10 cellular contexts compared by ENCODE assay signal in the genomic region with DNA sequence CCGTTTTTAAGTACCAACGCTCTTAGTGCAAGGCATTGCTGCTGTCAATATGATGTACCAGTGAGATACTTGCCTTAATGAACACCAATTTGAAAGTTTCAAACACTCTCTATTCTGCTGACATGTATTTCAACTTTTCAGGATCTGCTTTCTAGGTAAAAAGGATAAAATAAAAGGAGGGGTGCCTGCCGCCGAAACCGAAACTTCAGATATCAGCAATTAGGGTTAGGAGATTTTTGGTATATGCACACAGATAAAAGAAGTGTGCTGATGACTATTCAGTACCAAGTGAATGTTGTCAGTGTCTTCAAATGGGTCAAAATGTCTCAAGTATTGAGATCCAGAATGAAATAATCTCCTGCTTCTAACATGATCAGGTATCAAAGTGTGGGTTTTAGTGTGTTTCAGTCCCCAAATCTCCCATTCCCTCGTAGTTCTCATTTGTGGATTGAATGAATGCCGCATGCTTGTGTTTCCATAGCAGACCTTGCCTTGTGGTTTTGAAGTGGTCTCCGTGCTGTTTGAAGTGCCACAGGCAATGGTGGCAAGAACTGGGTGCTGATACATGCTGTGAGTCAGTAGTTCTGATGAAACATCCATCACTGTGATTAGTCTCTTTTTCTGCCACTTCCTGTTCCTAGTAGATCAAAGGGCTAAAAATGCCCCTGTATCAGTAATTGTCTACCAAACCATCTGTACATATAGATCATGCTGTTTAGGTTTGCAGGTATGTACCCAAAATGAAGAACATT. TPM values are rescaled to one million over a fixed set of nuclear protein-coding genes. Genes with fewer than 3 reads are reported as not detected.
DNase-seq lines count a peak whose midpoint lies in the region; ATAC-seq and TF ChIP-seq lines count a peak whose summit lies in the region.
"Had no signal": no experiment of that assay in that cellular context is flagged by ENCODE, and none has a peak within 500 bp of the region (broad histone marks: within the 10 kb centered on the region; RNA-seq: fewer than 3 reads in every experiment).

No MANE protein-coding gene starts in this region.

- H3K27ac ChIP-seq in SK-N-SH (ENCODE audit: low read depth in 2 of 2, low read length in 1 of 2) = no peak overlapping the region
- H3K27ac ChIP-seq: A549 had no signal

- no peaks in the 10 kb centered on the region for H4K20me1 ChIP-seq in SK-N-SH (ENCODE audit: insufficient read depth)

- ATAC-seq in SK-N-SH treated with all-trans-retinoic acid at 6 μM for 48 hours = no peak
- ATAC-seq in stimulated activated naive CD8-positive, alpha-beta T cell treated with anti-CD3 and anti-CD28 coated beads, Interleukin-15, Interleukin-2, amounts not matched to agents 100 U/mL and 50 U/mL, for 24 hours = peak; percentile 98
- ATAC-seq in HG03095 (IDR thresholded peaks at IDR 0.05; ENCODE audit: unreplicated experiment) = no peak
- ATAC-seq: A549, left ventricle myocardium superior had no signal

- CTCF ChIA-PET in SK-N-SH (lab: Yijun Ruan, JAX) = interaction anchor here (0.7 kb wide), 1 partner anchor 1104 kb away, joined by 4 read pairs; no protein-coding TSS in a partner anchor

- no peaks in the 10 kb centered on the region for H3K79me2 ChIP-seq in SK-N-SH (ENCODE audit: insufficient read depth)

- POLR2A ChIA-PET in SK-N-SH (lab: Yijun Ruan, JAX) = no interaction called here

- H2AFZ ChIP-seq in SK-N-SH (ENCODE audit: low read depth) = no peak overlapping the region

- no peaks in the 10 kb centered on the region for H3K27me3 ChIP-seq in SK-N-SH (ENCODE audit: insufficient read depth)

- TF ChIP-seq CTCF in SK-N-SH (IDR thresholded peaks at IDR 0.05) = no peak

- no peaks in the 10 kb centered on the region for H3K4me1 ChIP-seq in SK-N-SH (ENCODE audit: control insufficient read depth in 1 of 2, insufficient read depth in 2 of 2, low read depth in 1 of 2, low read length in 1 of 2)
- H3K4me1 ChIP-seq: A549 had no signal

- no peaks in the 10 kb centered on the region for H3F3A ChIP-seq in SK-N-SH (replicated peaks; ENCODE audit: insufficient read depth)

- DNase-seq in SK-N-SH = no peak
- DNase-seq in activated CD4-positive, alpha-beta T cell treated with anti-CD3 and anti-CD28 coated beads for 4 hours = peak; percentile 70 to 72
- DNase-seq in central memory CD4-positive, alpha-beta T cell = peak; percentile 52
- peak; percentile 62 for DNase-seq in stimulated activated naive CD8-positive, alpha-beta T cell treated with anti-CD3 and anti-CD28 coated beads, Interleukin-15, Interleukin-2, amounts not matched to agents 100 U/mL and 50 U/mL, for 24 hours
- no peak for DNase-seq in NCI-H524 treated with DMSO at 0.1 percent for 48 hours (lab: John Stamatoyannopoulos, UW)
- no peak for DNase-seq in amygdala (lab: John Stamatoyannopoulos, UW)
- DNase-seq: left ventricle myocardium superior had no signal

- no peak overlapping the region for H3K4me2 ChIP-seq in SK-N-SH
- H3K4me2 ChIP-seq: A549 had no signal

- H3K4me3 ChIP-seq in SK-N-SH (ENCODE audit: low read depth in 2 of 2, low read length in 1 of 2) = no peak overlapping the region
- H3K4me3 ChIP-seq: A549 had no signal

- H3K9me2 ChIP-seq in SK-N-SH = no peaks in the 10 kb centered on the region

- TF ChIP-seq RAD21 in SK-N-SH (IDR thresholded peaks at IDR 0.05; ENCODE audit: low read length) = no peak

- H3K9ac ChIP-seq in SK-N-SH = no peak overlapping the region

- no peak for TF ChIP-seq EP300 in SK-N-SH (IDR thresholded peaks at IDR 0.05; ENCODE audit: borderline replicate concordance in 1 of 2, low read depth in 1 of 2, low read length in 1 of 2)

- H3K9me3 ChIP-seq in SK-N-SH = no peaks in the 10 kb centered on the region
- H3K9me3 ChIP-seq: A549 had no signal

- 83% methylated on average over 7 of the region's 8 CpGs for WGBS in SK-N-SH (ENCODE audit: low lambda C conversion rate)

- no peaks in the 10 kb centered on the region for H3K36me3 ChIP-seq in SK-N-SH (replicated peaks in 1 of 2; ENCODE audit: control insufficient read depth in 1 of 2, insufficient read depth in 2 of 2, low read length in 1 of 2)

TF ChIP-seq in SK-N-SH, 30 proteins besides CTCF, POLR2A, EP300 and RAD21:
- TF ChIP-seq, protein P1, sequence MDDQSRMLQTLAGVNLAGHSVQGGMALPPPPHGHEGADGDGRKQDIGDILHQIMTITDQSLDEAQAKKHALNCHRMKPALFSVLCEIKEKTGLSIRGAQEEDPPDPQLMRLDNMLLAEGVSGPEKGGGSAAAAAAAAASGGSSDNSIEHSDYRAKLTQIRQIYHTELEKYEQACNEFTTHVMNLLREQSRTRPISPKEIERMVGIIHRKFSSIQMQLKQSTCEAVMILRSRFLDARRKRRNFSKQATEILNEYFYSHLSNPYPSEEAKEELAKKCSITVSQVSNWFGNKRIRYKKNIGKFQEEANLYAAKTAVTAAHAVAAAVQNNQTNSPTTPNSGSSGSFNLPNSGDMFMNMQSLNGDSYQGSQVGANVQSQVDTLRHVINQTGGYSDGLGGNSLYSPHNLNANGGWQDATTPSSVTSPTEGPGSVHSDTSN (IDR thresholded peaks at IDR 0.05) = 0 out of 2 replicates have a peak, but pooled peaks have one; percentile 9
- TF ChIP-seq, protein P2, sequence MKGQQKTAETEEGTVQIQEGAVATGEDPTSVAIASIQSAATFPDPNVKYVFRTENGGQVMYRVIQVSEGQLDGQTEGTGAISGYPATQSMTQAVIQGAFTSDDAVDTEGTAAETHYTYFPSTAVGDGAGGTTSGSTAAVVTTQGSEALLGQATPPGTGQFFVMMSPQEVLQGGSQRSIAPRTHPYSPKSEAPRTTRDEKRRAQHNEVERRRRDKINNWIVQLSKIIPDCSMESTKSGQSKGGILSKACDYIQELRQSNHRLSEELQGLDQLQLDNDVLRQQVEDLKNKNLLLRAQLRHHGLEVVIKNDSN (IDR thresholded peaks at IDR 0.05; ENCODE audit: borderline replicate concordance, low read depth) = no peak

TF ChIP-seq in SK-N-SH treated with all-trans-retinoic acid at 6 μM for 48 hours, 23 proteins besides CTCF, POLR2A, EP300 and RAD21:
- TF ChIP-seq OSR1 (CRISPR knock-in tag; IDR thresholded peaks at IDR 0.05) (no peak), TOX (CRISPR knock-in tag; IDR thresholded peaks at IDR 0.05; ENCODE audit: borderline replicate concordance) (no peak), PPARA (CRISPR knock-in tag; IDR thresholded peaks at IDR 0.05; ENCODE audit: borderline replicate concordance) (no peak), TCF4 (CRISPR knock-in tag; IDR thresholded peaks at IDR 0.05; ENCODE audit: borderline replicate concordance) (no peak)

RNA-seq across cellular contexts. Expression of a gene that starts 22.5 kb away (rescaled TPM):
- 34.2 and 43.2 TPM in 2 replicates for polyA plus RNA-seq in SK-N-SH (2012; rRNA removed)
- 24.9 and 34.3 TPM in 2 replicates for polyA plus RNA-seq in SK-N-SH (2012; cell fraction: cytosol; rRNA removed)
- polyA plus RNA-seq in SK-N-SH (2012; cell fraction: nucleus; rRNA removed) = 20.4 and 24.0 TPM in 2 replicates

RNA-seq across cellular contexts. Expression of a gene that starts 52.5 kb away (rescaled TPM):
- polyA plus RNA-seq in SK-N-SH (2012; rRNA removed) = 4.7 and 5.5 TPM in 2 replicates
- polyA plus RNA-seq in SK-N-SH (2012; cell fraction: cytosol; rRNA removed) = 3.5 and 5.2 TPM in 2 replicates
- 20.7 and 22.9 TPM in 2 replicates for polyA plus RNA-seq in SK-N-SH (2012; cell fraction: nucleus; rRNA removed)

Comparison
In these comparisons a context has a peak if more than half of its experiments do, and no peak if none do; other contexts are left out.
1. DNase-seq: peak in activated CD4-positive, alpha-beta T cell treated with anti-CD3 and anti-CD28 coated beads for 4 hours (2 of 2), central memory CD4-positive, alpha-beta T cell (single experiment) and stimulated activated naive CD8-positive, alpha-beta T cell treated with anti-CD3 and anti-CD28 coated beads, Interleukin-15, Interleukin-2, amounts not matched to agents 100 U/mL and 50 U/mL, for 24 hours (single experiment); none in SK-N-SH (single experiment), NCI-H524 treated with DMSO at 0.1 percent for 48 hours (single experiment) and amygdala (0 of 56).